ENCODE assay signal across 1 cellular context in genomic region chr2:74440378-74441110, GRCh38.
TF ChIP-seq lines count a peak whose summit lies in the region.

No MANE protein-coding gene starts in this region.

TF ChIP-seq in HEK293, 187 proteins besides CTCF, POLR2A, EP300 and RAD21 (continued from another document and continues in another):
- peak; percentile 45 for TF ChIP-seq ZNF18 (tag by site-specific recombination; IDR thresholded peaks at IDR 0.05)
- no peak for TF ChIP-seq OVOL3 (tag by site-specific recombination; IDR thresholded peaks at IDR 0.05)
- no peak for TF ChIP-seq ZNF138 (tag by site-specific recombination; IDR thresholded peaks at IDR 0.05; ENCODE audit: borderline replicate concordance)
- peak; percentile 35 for TF ChIP-seq ZBTB26 (tag by site-specific recombination; optimal IDR thresholded peaks at IDR 0.05)
- no peak for TF ChIP-seq ZNF658 (tag by site-specific recombination; IDR thresholded peaks at IDR 0.05)
- TF ChIP-seq ZNF266 (tag by site-specific recombination; IDR thresholded peaks at IDR 0.05; ENCODE audit: low read depth) = no peak
- no peak for TF ChIP-seq ZBTB21 (tag by site-specific recombination; IDR thresholded peaks at IDR 0.05)
- no peak for TF ChIP-seq ZBTB7A (tag by site-specific recombination; IDR thresholded peaks at IDR 0.05; ENCODE audit: low read depth)
- TF ChIP-seq MYNN (tag by site-specific recombination; IDR thresholded peaks at IDR 0.05; ENCODE audit: borderline replicate concordance) = 0 out of 2 replicates have a peak, but pooled peaks have one; percentile 8
- TF ChIP-seq ZNF837 (tag by site-specific recombination; IDR thresholded peaks at IDR 0.05) = no peak
- peak; percentile 83 for TF ChIP-seq ZBTB10 (tag by site-specific recombination; IDR thresholded peaks at IDR 0.05)
- TF ChIP-seq ZBTB20 (tag by site-specific recombination; IDR thresholded peaks at IDR 0.05) = peak; percentile 84
- peak; percentile 66 for TF ChIP-seq ZNF580 (tag by site-specific recombination; IDR thresholded peaks at IDR 0.05)
- peak; percentile 78 for TF ChIP-seq ZNF501 (tag by site-specific recombination; IDR thresholded peaks at IDR 0.05)
- no peak for TF ChIP-seq HOXC10 (CRISPR knock-in tag; IDR thresholded peaks at IDR 0.05)
- TF ChIP-seq ZNF768 (tag by site-specific recombination; IDR thresholded peaks at IDR 0.05) = no peak
- no peak for TF ChIP-seq ZNF16 (tag by site-specific recombination; IDR thresholded peaks at IDR 0.05; ENCODE audit: low read depth)
- TF ChIP-seq ZSCAN18 (tag by site-specific recombination; IDR thresholded peaks at IDR 0.05) = no peak
- TF ChIP-seq GLIS1 (tag by site-specific recombination; IDR thresholded peaks at IDR 0.05) = peak; percentile 88
- TF ChIP-seq ZNF777 (tag by site-specific recombination; IDR thresholded peaks at IDR 0.05; ENCODE audit: borderline replicate concordance) = no peak
- TF ChIP-seq ZNF274 (IDR thresholded peaks at IDR 0.05; ENCODE audit: low read length) = no peak
- no peak for TF ChIP-seq ZNF274 (tag by site-specific recombination; IDR thresholded peaks at IDR 0.05; ENCODE audit: borderline replicate concordance)
- no peak for TF ChIP-seq ZNF449 (tag by site-specific recombination; IDR thresholded peaks at IDR 0.05)
- TF ChIP-seq ZNF157 (tag by site-specific recombination; IDR thresholded peaks at IDR 0.05) = no peak
- no peak for TF ChIP-seq ZNF169 (tag by site-specific recombination; IDR thresholded peaks at IDR 0.05)
- no peak for TF ChIP-seq MZF1 (tag by site-specific recombination; IDR thresholded peaks at IDR 0.05; ENCODE audit: borderline replicate concordance)
- TF ChIP-seq GLI4 (tag by site-specific recombination; IDR thresholded peaks at IDR 0.05) = no peak
- no peak for TF ChIP-seq ZNF514 (tag by site-specific recombination; IDR thresholded peaks at IDR 0.05)
- TF ChIP-seq TRIM28 (IDR thresholded peaks at IDR 0.05; ENCODE audit: borderline replicate concordance, low read length) = 0 out of 2 replicates have a peak, but pooled peaks have one; percentile 21
- TF ChIP-seq ZEB2 (tag by site-specific recombination; IDR thresholded peaks at IDR 0.05) = peak; percentile 76
- peak; percentile 70 for TF ChIP-seq ZBTB8A (tag by site-specific recombination; IDR thresholded peaks at IDR 0.05)
- TF ChIP-seq SALL2 (tag by site-specific recombination; IDR thresholded peaks at IDR 0.05; ENCODE audit: borderline replicate concordance) = no peak
- TF ChIP-seq ZBTB17 (tag by site-specific recombination; IDR thresholded peaks at IDR 0.05) = peak; percentile 67
- no peak for TF ChIP-seq ZNF248 (tag by site-specific recombination; IDR thresholded peaks at IDR 0.05)
- peak; percentile 97 for TF ChIP-seq PATZ1 (tag by site-specific recombination; IDR thresholded peaks at IDR 0.05)
- TF ChIP-seq ZNF776 (tag by site-specific recombination; IDR thresholded peaks at IDR 0.05; ENCODE audit: borderline replicate concordance) = no peak
- TF ChIP-seq ZNF629 (tag by site-specific recombination; IDR thresholded peaks at IDR 0.05) = peak; percentile 31; the same call in 1 of the 2 replicates
- peak; percentile 100 for TF ChIP-seq SCRT1 (tag by site-specific recombination; IDR thresholded peaks at IDR 0.05; ENCODE audit: borderline replicate concordance)
- TF ChIP-seq GLI2 (tag by site-specific recombination; IDR thresholded peaks at IDR 0.05; ENCODE audit: borderline replicate concordance, low read depth) = no peak
- TF ChIP-seq ZIC2 (tag by site-specific recombination; IDR thresholded peaks at IDR 0.05) = peak; percentile 30; the same call in 1 of the 2 replicates
- peak; percentile 100 for TF ChIP-seq GLIS2 (tag by site-specific recombination; IDR thresholded peaks at IDR 0.05)
- TF ChIP-seq ZSCAN30 (tag by site-specific recombination; IDR thresholded peaks at IDR 0.05) = 0 out of 2 replicates have a peak, but pooled peaks have one; percentile 33
- peak; percentile 44; the same call in 1 of the 2 replicates for TF ChIP-seq ZFP69B (tag by site-specific recombination; IDR thresholded peaks at IDR 0.05)
- peak; percentile 38; the same call in 1 of the 2 replicates for TF ChIP-seq ELK4 (IDR thresholded peaks at IDR 0.05; ENCODE audit: borderline replicate concordance, low read depth, low read length)
- peak; percentile 89 for TF ChIP-seq ZNF335 (tag by site-specific recombination; conservative IDR thresholded peaks at IDR 0.05)
- TF ChIP-seq ZNF148 (tag by site-specific recombination; IDR thresholded peaks at IDR 0.05; ENCODE audit: borderline replicate concordance) = no peak
- TF ChIP-seq ZNF701 (tag by site-specific recombination; IDR thresholded peaks at IDR 0.05) = no peak
- TF ChIP-seq KLF8 (tag by site-specific recombination; IDR thresholded peaks at IDR 0.05) = peak; percentile 80
- no peak for TF ChIP-seq PBX3 (CRISPR knock-in tag; IDR thresholded peaks at IDR 0.05)
